Comparison of ENCODE assay signal across 1 cellular context in genomic region chr2:150410809-150411208, GRCh38.
TF ChIP-seq lines count a peak whose summit lies in the region.

No MANE protein-coding gene starts in this region.

TF ChIP-seq in SK-N-SH, 30 proteins besides CTCF, POLR2A, EP300 and RAD21 (continued from another document):
- TF ChIP-seq, protein P1, sequence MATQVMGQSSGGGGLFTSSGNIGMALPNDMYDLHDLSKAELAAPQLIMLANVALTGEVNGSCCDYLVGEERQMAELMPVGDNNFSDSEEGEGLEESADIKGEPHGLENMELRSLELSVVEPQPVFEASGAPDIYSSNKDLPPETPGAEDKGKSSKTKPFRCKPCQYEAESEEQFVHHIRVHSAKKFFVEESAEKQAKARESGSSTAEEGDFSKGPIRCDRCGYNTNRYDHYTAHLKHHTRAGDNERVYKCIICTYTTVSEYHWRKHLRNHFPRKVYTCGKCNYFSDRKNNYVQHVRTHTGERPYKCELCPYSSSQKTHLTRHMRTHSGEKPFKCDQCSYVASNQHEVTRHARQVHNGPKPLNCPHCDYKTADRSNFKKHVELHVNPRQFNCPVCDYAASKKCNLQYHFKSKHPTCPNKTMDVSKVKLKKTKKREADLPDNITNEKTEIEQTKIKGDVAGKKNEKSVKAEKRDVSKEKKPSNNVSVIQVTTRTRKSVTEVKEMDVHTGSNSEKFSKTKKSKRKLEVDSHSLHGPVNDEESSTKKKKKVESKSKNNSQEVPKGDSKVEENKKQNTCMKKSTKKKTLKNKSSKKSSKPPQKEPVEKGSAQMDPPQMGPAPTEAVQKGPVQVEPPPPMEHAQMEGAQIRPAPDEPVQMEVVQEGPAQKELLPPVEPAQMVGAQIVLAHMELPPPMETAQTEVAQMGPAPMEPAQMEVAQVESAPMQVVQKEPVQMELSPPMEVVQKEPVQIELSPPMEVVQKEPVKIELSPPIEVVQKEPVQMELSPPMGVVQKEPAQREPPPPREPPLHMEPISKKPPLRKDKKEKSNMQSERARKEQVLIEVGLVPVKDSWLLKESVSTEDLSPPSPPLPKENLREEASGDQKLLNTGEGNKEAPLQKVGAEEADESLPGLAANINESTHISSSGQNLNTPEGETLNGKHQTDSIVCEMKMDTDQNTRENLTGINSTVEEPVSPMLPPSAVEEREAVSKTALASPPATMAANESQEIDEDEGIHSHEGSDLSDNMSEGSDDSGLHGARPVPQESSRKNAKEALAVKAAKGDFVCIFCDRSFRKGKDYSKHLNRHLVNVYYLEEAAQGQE (IDR thresholded peaks at IDR 0.05; ENCODE audit: low read depth, low read length), result no peak
- TF ChIP-seq RFX5 (IDR thresholded peaks at IDR 0.05; ENCODE audit: low read length) (no peak), FOXJ3 (CRISPR knock-in tag; IDR thresholded peaks at IDR 0.05) (no peak), ZBTB33 (IDR thresholded peaks at IDR 0.05; ENCODE audit: borderline replicate concordance, low read depth) (no peak)
- TF ChIP-seq, protein P2, sequence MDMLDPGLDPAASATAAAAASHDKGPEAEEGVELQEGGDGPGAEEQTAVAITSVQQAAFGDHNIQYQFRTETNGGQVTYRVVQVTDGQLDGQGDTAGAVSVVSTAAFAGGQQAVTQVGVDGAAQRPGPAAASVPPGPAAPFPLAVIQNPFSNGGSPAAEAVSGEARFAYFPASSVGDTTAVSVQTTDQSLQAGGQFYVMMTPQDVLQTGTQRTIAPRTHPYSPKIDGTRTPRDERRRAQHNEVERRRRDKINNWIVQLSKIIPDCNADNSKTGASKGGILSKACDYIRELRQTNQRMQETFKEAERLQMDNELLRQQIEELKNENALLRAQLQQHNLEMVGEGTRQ (IDR thresholded peaks at IDR 0.05; ENCODE audit: borderline replicate concordance, low read depth, low read length), result no peak
TF ChIP-seq in SK-N-SH: peak in this region for 2.
